19 cellular contexts compared by ENCODE assay signal in the genomic region with DNA sequence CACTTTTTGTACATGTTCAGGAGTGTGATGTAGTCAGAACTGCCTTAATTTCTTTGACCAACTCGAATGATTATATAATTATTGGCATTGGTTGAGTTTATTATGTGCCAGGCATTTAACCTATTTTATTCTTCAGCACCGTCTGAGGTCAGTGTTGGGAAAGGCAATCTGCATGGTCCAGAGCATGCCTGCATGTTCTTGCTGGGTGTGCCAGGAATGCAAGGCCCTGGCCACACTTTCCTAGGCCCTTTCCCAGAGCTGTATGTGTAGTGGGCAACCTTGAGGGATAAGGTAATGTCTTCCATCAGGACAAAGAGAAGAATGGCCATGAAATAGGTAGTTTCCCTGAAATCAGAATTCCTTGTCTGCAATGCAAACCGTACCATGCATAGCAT. TPM values are rescaled to one million over a fixed set of nuclear protein-coding genes. Genes with fewer than 3 reads are reported as not detected.
DNase-seq lines count a peak whose midpoint lies in the region; FAIRE-seq and TF ChIP-seq lines count a peak whose summit lies in the region.
"Had no signal": no experiment of that assay in that cellular context is flagged by ENCODE, and none has a peak within 500 bp of the region (broad histone marks: within the 10 kb centered on the region; RNA-seq: fewer than 3 reads in every experiment).

No MANE protein-coding gene starts in this region.

- DNase-seq in T-helper 1 cell (no peak), HTR-8/SVneo (ENCODE audit: insufficient read length, low spot score) (no peak), astrocyte of the spinal cord (ENCODE audit: low read depth, low spot score) (peak; percentile 7), neural progenitor cell (ENCODE audit: low spot score) (no peak), iPS-NIHi11 (ENCODE audit: low spot score) (no peak), caudate nucleus (lab: John Stamatoyannopoulos, UW) (no peak), thyroid gland (no peak)
- DNase-seq: activated naive CD4-positive, alpha-beta T cell treated with anti-CD3 and anti-CD28 coated beads, Interleukin-2, amount 50 U/mL, for 16 hours; effector CD4-positive, alpha-beta T cell; hypothalamus; left colon; NCI-H1417; NCI-H2171; NCI-H748 treated with DMSO at 0.1 percent for 48 hours had no signal

- no peaks in the 10 kb centered on the region for H4K20me1 ChIP-seq in neural progenitor cell (ENCODE audit: low read depth)

- 81 to 89% methylated on average over 3 of the region's 3 CpGs for WGBS in thyroid gland, 2 donors

- TF ChIP-seq CTCF in astrocyte of the spinal cord (IDR thresholded peaks at IDR 0.05; ENCODE audit: low read depth, low read length) (no peak), neural progenitor cell (IDR thresholded peaks at IDR 0.05) (no peak), thyroid gland (IDR thresholded peaks at IDR 0.05) (no peak)

- H3K27ac ChIP-seq in neural progenitor cell (no peak overlapping the region), caudate nucleus (ENCODE audit: low read depth, low read length) (no peak overlapping the region), thyroid gland (no peak overlapping the region)
- H3K27ac ChIP-seq: 22Rv1, cardiac muscle cell had no signal

- in situ Hi-C loops in astrocyte of the spinal cord (cut with HindIII; ENCODE audit: low sequenced_read_pairs), result no loop called here

- no peaks in the 10 kb centered on the region for H3K9me3 Mint-ChIP-seq in T-helper 1 cell treated with Interleukin-12 subunit alpha and Interleukin-12 subunit beta and Interleukin-4 antibody, amounts not matched to agents 30 μg/mL and 1 μg/mL, for 36 hours
- no peaks in the 10 kb centered on the region for H3K9me3 Mint-ChIP-seq in neural progenitor cell
- H3K9me3 Mint-ChIP-seq: type B pancreatic cell had no signal

- no peak overlapping the region for H3K9ac ChIP-seq in neural progenitor cell

- no peaks in the 10 kb centered on the region for H3K27me3 Mint-ChIP-seq in T-helper 1 cell treated with Interleukin-12 subunit alpha and Interleukin-12 subunit beta and Interleukin-4 antibody, amounts not matched to agents 30 μg/mL and 1 μg/mL, for 36 hours (ENCODE audit: low read depth)
- peaks cover 7% of the 10 kb centered on the region for H3K27me3 Mint-ChIP-seq in neural progenitor cell (ENCODE audit: insufficient read depth, low read depth)

- no peak for TF ChIP-seq POLR2A in thyroid gland (IDR thresholded peaks at IDR 0.05)

- no peak overlapping the region for H3K4me2 ChIP-seq in neural progenitor cell

- H3K4me1 Mint-ChIP-seq in T-helper 1 cell treated with Interleukin-12 subunit alpha and Interleukin-12 subunit beta and Interleukin-4 antibody, amounts not matched to agents 30 μg/mL and 1 μg/mL, for 36 hours (ENCODE audit: low read depth), result peaks cover 51% of the 10 kb centered on the region
- peaks cover 27% of the 10 kb centered on the region for H3K4me1 Mint-ChIP-seq in neural progenitor cell

- peak overlapping the region; percentile 93 for H3K27ac Mint-ChIP-seq in T-helper 1 cell treated with Interleukin-12 subunit alpha and Interleukin-12 subunit beta and Interleukin-4 antibody, amounts not matched to agents 30 μg/mL and 1 μg/mL, for 36 hours
- peak overlapping the region; percentile 98 for H3K27ac Mint-ChIP-seq in neural progenitor cell
- H3K27ac Mint-ChIP-seq: type B pancreatic cell had no signal

- peaks cover 8% of the 10 kb centered on the region for H3K4me1 ChIP-seq in neural progenitor cell
- H3K4me1 ChIP-seq in thyroid gland, result no peaks in the 10 kb centered on the region

- no peak overlapping the region for H3K4me3 ChIP-seq in astrocyte of the spinal cord (ENCODE audit: low read depth, low read length)
- H3K4me3 ChIP-seq in neural progenitor cell, result no peak overlapping the region
- H3K4me3 ChIP-seq in thyroid gland (replicated peaks in 1 of 3), result no peak overlapping the region
- H3K4me3 ChIP-seq: cardiac muscle cell, skin epidermis had no signal

- peak; percentile 72 for FAIRE-seq in HTR-8/SVneo (lab: Jason Lieb, UNC)

- no peaks in the 10 kb centered on the region for H3K79me2 ChIP-seq in neural progenitor cell (ENCODE audit: low read depth)

- H3K9me3 ChIP-seq in neural progenitor cell (ENCODE audit: low read depth), result no peaks in the 10 kb centered on the region
- no peaks in the 10 kb centered on the region for H3K9me3 ChIP-seq in thyroid gland

- H3F3A ChIP-seq in neural progenitor cell (ENCODE audit: low read depth), result no peaks in the 10 kb centered on the region

- no peaks in the 10 kb centered on the region for H3K36me3 ChIP-seq in neural progenitor cell
- H3K36me3 ChIP-seq in thyroid gland, result no peaks in the 10 kb centered on the region
- H3K36me3 ChIP-seq: cardiac muscle cell had no signal

- intact Hi-C loops in thyroid gland (cut with DNase I), result no loop called here

- no peak overlapping the region for H2AFZ ChIP-seq in neural progenitor cell (replicated peaks)

- H3K27me3 ChIP-seq in neural progenitor cell (peaks cover 16% of the 10 kb centered on the region), thyroid gland (no peaks in the 10 kb centered on the region)

- H3K4me3 Mint-ChIP-seq in T-helper 1 cell treated with Interleukin-12 subunit alpha and Interleukin-12 subunit beta and Interleukin-4 antibody, amounts not matched to agents 30 μg/mL and 1 μg/mL, for 36 hours, result peak overlapping the region; percentile 65
- peak overlapping the region; percentile 38 for H3K4me3 Mint-ChIP-seq in neural progenitor cell
- H3K4me3 Mint-ChIP-seq: type B pancreatic cell had no signal

- H3K36me3 Mint-ChIP-seq in T-helper 1 cell treated with Interleukin-12 subunit alpha and Interleukin-12 subunit beta and Interleukin-4 antibody, amounts not matched to agents 30 μg/mL and 1 μg/mL, for 36 hours (ENCODE audit: low read depth), result peaks cover 32% of the 10 kb centered on the region
- peaks cover 3% of the 10 kb centered on the region for H3K36me3 Mint-ChIP-seq in neural progenitor cell
- H3K36me3 Mint-ChIP-seq: type B pancreatic cell had no signal

RNA-seq across cellular contexts. Expression of gene SNRNP200, which starts 9.7 kb away (rescaled TPM):
- total RNA-seq in neural progenitor cell (ENCODE audit: low replicate concordance), result 94.3 and 128 TPM in 2 replicates
- total RNA-seq in thyroid gland, result 100 to 1,000 TPM in 3 of 4 donors, 10 to 100 TPM in 1; 85.3 to 123 (median 104) TPM

RNA-seq across cellular contexts. Expression of gene ITPRIPL1, which starts 10.1 kb away (rescaled TPM):
- 4.3 and 4.9 TPM in 2 replicates for total RNA-seq in neural progenitor cell (ENCODE audit: low replicate concordance)
- total RNA-seq in thyroid gland, result 1 to 10 TPM in 1 of 4 donors, under 1 TPM in 2, not detected in 1; 0.63 to 1.7 (median 0.75) TPM

RNA-seq across cellular contexts. Expression of gene NCAPH, which starts 20.6 kb away (rescaled TPM):
- total RNA-seq in neural progenitor cell (ENCODE audit: low replicate concordance) (61.9 and 71.2 TPM in 2 replicates), thyroid gland (1 to 10 TPM in 1 of 4 donors, under 1 TPM in 3; 0.46 to 1.7 (median 0.89) TPM)

RNA-seq across cellular contexts. Expression of gene CIAO1, which starts 49.0 kb away (rescaled TPM):
- total RNA-seq in neural progenitor cell (ENCODE audit: low replicate concordance), result 55.9 and 106 TPM in 2 replicates
- 100 to 1,000 TPM in 3 of 4 donors, 10 to 100 TPM in 1; 83.8 to 149 (median 119) TPM for total RNA-seq in thyroid gland

RNA-seq across cellular contexts. Expression of gene TMEM127, which starts 49.2 kb away (rescaled TPM):
- total RNA-seq in neural progenitor cell (ENCODE audit: low replicate concordance), result 9.1 and 16.1 TPM in 2 replicates
- total RNA-seq in thyroid gland, result 10 to 100 TPM; 45.7 to 53.6 (median 48.7) TPM

Comparison
In these comparisons a context has a peak if more than half of its experiments do, and no peak if none do; other contexts are left out.
1. RNA of gene NCAPH, which starts 20.6 kb away (total RNA-seq): 61.9 to 71.2 TPM in neural progenitor cell; 0.46 to 1.7 TPM in thyroid gland; every median in the first group is over 10 times any median in the second.